Comparison of ENCODE assay signal across 8 cellular contexts in genomic region chr19:41367848-41368301, GRCh38. TPM values are rescaled to one million over a fixed set of nuclear protein-coding genes. Genes with fewer than 3 reads are reported as not detected.
DNase-seq lines count a peak whose midpoint lies in the region; ATAC-seq and TF ChIP-seq lines count a peak whose summit lies in the region.

No MANE protein-coding gene starts in this region.

- H3K4me3 Mint-ChIP-seq in activated T-helper 2 cell treated with anti-CD3 and anti-CD28 coated beads, Interferon-gamma antibody, Interleukin-2, Interleukin-4, amounts not matched to agents 10 μg/mL and 5 μg/mL and 100 μg/mL, durations not matched to agents 14 hours and 24 hours and 36 hours (ENCODE audit: low read depth), result no peak overlapping the region

- no peaks in the 10 kb centered on the region for H3K9me3 Mint-ChIP-seq in activated T-helper 2 cell treated with anti-CD3 and anti-CD28 coated beads, Interferon-gamma antibody, Interleukin-2, Interleukin-4, amounts not matched to agents 10 μg/mL and 5 μg/mL and 100 μg/mL, durations not matched to agents 14 hours and 24 hours and 36 hours

- peaks cover 23% of the 10 kb centered on the region for H3K4me1 Mint-ChIP-seq in activated T-helper 2 cell treated with anti-CD3 and anti-CD28 coated beads, Interferon-gamma antibody, Interleukin-2, Interleukin-4, amounts not matched to agents 10 μg/mL and 5 μg/mL and 100 μg/mL, durations not matched to agents 14 hours and 24 hours and 36 hours (ENCODE audit: low read depth)

- no peaks in the 10 kb centered on the region for H3K27me3 ChIP-seq in H7 (ENCODE audit: control insufficient read depth, insufficient read depth, low read length)

- no peaks in the 10 kb centered on the region for H3K27me3 Mint-ChIP-seq in activated T-helper 2 cell treated with anti-CD3 and anti-CD28 coated beads, Interferon-gamma antibody, Interleukin-2, Interleukin-4, amounts not matched to agents 10 μg/mL and 5 μg/mL and 100 μg/mL, durations not matched to agents 14 hours and 24 hours and 36 hours (ENCODE audit: low read depth)

- no peak for TF ChIP-seq CTCF in AG09309 (IDR thresholded peaks at IDR 0.05; ENCODE audit: control insufficient read depth, insufficient read depth, low read depth, low read length, missing control alignments)

- no peaks in the 10 kb centered on the region for H3K36me3 Mint-ChIP-seq in activated T-helper 2 cell treated with anti-CD3 and anti-CD28 coated beads, Interferon-gamma antibody, Interleukin-2, Interleukin-4, amounts not matched to agents 10 μg/mL and 5 μg/mL and 100 μg/mL, durations not matched to agents 14 hours and 24 hours and 36 hours (ENCODE audit: low read depth)

- peak overlapping the region; percentile 62 for H3K27ac Mint-ChIP-seq in activated T-helper 2 cell treated with anti-CD3 and anti-CD28 coated beads, Interferon-gamma antibody, Interleukin-2, Interleukin-4, amounts not matched to agents 10 μg/mL and 5 μg/mL and 100 μg/mL, durations not matched to agents 14 hours and 24 hours and 36 hours

- peak; percentile 84 for DNase-seq in AG09309 (ENCODE audit: low read depth)
- DNase-seq in activated T-helper 2 cell treated with anti-CD3 and anti-CD28 coated beads, Interferon-gamma antibody, Interleukin-2, Interleukin-4, amounts not matched to agents 10 μg/mL and 5 μg/mL and 100 μg/mL, durations not matched to agents 14 hours and 24 hours and 36 hours (ENCODE audit: low spot score), result no peak
- peak; percentile 94 for DNase-seq in kidney tubule cell (ENCODE audit: low spot score)
- DNase-seq in H7, result no peak

- ATAC-seq in HG03354 (IDR thresholded peaks at IDR 0.05; ENCODE audit: poor library complexity, severe bottlenecking, unreplicated experiment), result peak; percentile 48
- ATAC-seq in GM18498 (IDR thresholded peaks at IDR 0.05; ENCODE audit: unreplicated experiment), result no peak
- no peak for ATAC-seq in GM21381 (IDR thresholded peaks at IDR 0.05; ENCODE audit: unreplicated experiment)
- ATAC-seq in GM21825 (IDR thresholded peaks at IDR 0.05; ENCODE audit: unreplicated experiment), result no peak

- intact Hi-C loops in activated T-helper 2 cell treated with anti-CD3 and anti-CD28 coated beads, Interferon-gamma antibody, Interleukin-2, Interleukin-4, amounts not matched to agents 10 μg/mL and 5 μg/mL and 100 μg/mL, durations not matched to agents 14 hours and 24 hours and 36 hours (cut with micrococcal nuclease), result no loop called here

- no peaks in the 10 kb centered on the region for H3K36me3 ChIP-seq in H7 (replicated peaks; ENCODE audit: control insufficient read depth, insufficient read depth, low read length)

- H3K4me3 ChIP-seq in AG09309 (ENCODE audit: control insufficient read depth, low read depth, low read length) (no peak overlapping the region), H7 (ENCODE audit: insufficient read depth, low read depth, low read length) (no peak overlapping the region)

RNA-seq across cellular contexts. Expression of gene B9D2, which starts 3.9 kb away (rescaled TPM):
- 6.2 TPM in 2 replicates for total RNA-seq in activated T-helper 2 cell treated with anti-CD3 and anti-CD28 coated beads, Interferon-gamma antibody, Interleukin-2, Interleukin-4, amounts not matched to agents 10 μg/mL and 5 μg/mL and 100 μg/mL, durations not matched to agents 14 hours and 24 hours and 36 hours
- total RNA-seq in H7 (2014; rRNA removed; shearing (Covaris generic)), result 1.1 and 2.9 TPM in 2 replicates

RNA-seq across cellular contexts. Expression of gene TMEM91, which starts 8.5 kb away (rescaled TPM):
- 4.2 and 4.8 TPM in 2 replicates for total RNA-seq in activated T-helper 2 cell treated with anti-CD3 and anti-CD28 coated beads, Interferon-gamma antibody, Interleukin-2, Interleukin-4, amounts not matched to agents 10 μg/mL and 5 μg/mL and 100 μg/mL, durations not matched to agents 14 hours and 24 hours and 36 hours
- 8.4 and 13.3 TPM in 2 replicates for total RNA-seq in H7 (2014; rRNA removed; shearing (Covaris generic))

RNA-seq across cellular contexts. Expression of gene TGFB1, which starts 14.2 kb away (rescaled TPM):
- total RNA-seq in activated T-helper 2 cell treated with anti-CD3 and anti-CD28 coated beads, Interferon-gamma antibody, Interleukin-2, Interleukin-4, amounts not matched to agents 10 μg/mL and 5 μg/mL and 100 μg/mL, durations not matched to agents 14 hours and 24 hours and 36 hours, result 125 and 126 TPM in 2 replicates
- total RNA-seq in H7 (2014; rRNA removed; shearing (Covaris generic)), result 8.6 and 11.6 TPM in 2 replicates

RNA-seq across cellular contexts. Expression of gene EXOSC5, which starts 29.3 kb away (rescaled TPM):
- total RNA-seq in activated T-helper 2 cell treated with anti-CD3 and anti-CD28 coated beads, Interferon-gamma antibody, Interleukin-2, Interleukin-4, amounts not matched to agents 10 μg/mL and 5 μg/mL and 100 μg/mL, durations not matched to agents 14 hours and 24 hours and 36 hours, result 50.4 and 54.3 TPM in 2 replicates
- total RNA-seq in H7 (2014; rRNA removed; shearing (Covaris generic)), result 79.6 and 83.0 TPM in 2 replicates

RNA-seq across cellular contexts. Expression of gene BCKDHA, which starts 29.7 kb away (rescaled TPM):
- 18.9 and 20.5 TPM in 2 replicates for total RNA-seq in activated T-helper 2 cell treated with anti-CD3 and anti-CD28 coated beads, Interferon-gamma antibody, Interleukin-2, Interleukin-4, amounts not matched to agents 10 μg/mL and 5 μg/mL and 100 μg/mL, durations not matched to agents 14 hours and 24 hours and 36 hours
- total RNA-seq in H7 (2014; rRNA removed; shearing (Covaris generic)), result 36.0 and 53.1 TPM in 2 replicates

Comparison
In these comparisons a context has a peak if more than half of its experiments do, and no peak if none do; other contexts are left out.
1. DNase-seq: peak in AG09309 (single experiment) and kidney tubule cell (single experiment); none in activated T-helper 2 cell treated with anti-CD3 and anti-CD28 coated beads, Interferon-gamma antibody, Interleukin-2, Interleukin-4, amounts not matched to agents 10 μg/mL and 5 μg/mL and 100 μg/mL, durations not matched to agents 14 hours and 24 hours and 36 hours (single experiment) and H7 (single experiment).